Comparison of ENCODE assay signal across 9 cellular contexts in genomic region chr2:98087447-98088065, GRCh38. TPM values are rescaled to one million over a fixed set of nuclear protein-coding genes. Genes with fewer than 3 reads are reported as not detected.
A peak's percentile ranks its signal among the peaks of the same experiment; 100 is the strongest.
DNase-seq lines count a peak whose midpoint lies in the region; ATAC-seq, FAIRE-seq and TF ChIP-seq lines count a peak whose summit lies in the region.
"Had no signal": no experiment of that assay in that cellular context is flagged by ENCODE, and none has a peak within 500 bp of the region (broad histone marks: within the 10 kb centered on the region; RNA-seq: fewer than 3 reads in every experiment).

No MANE protein-coding gene starts in this region.

- POLR2A ChIA-PET in HepG2 (lab: Yijun Ruan, JAX) (no interaction called here), GM12878 (lab: Charles Lee) (interaction anchor here (1.2 kb wide), 1 partner anchor 44 kb away, joined by 3 read pairs; no protein-coding TSS in a partner anchor)

- WGBS in right lobe of liver (ENCODE audit: insufficient coverage, low coverage, low lambda C conversion rate, missing lambda C conversion rate): 53% methylated on average over 9 of the region's 13 CpGs
- 78% methylated on average over 13 of the region's 13 CpGs for WGBS in HepG2 (ENCODE audit: low lambda C conversion rate)
- 70% methylated on average over 13 of the region's 13 CpGs for WGBS in GM12878 (ENCODE audit: insufficient coverage, insufficient replicate concordance, low lambda C conversion rate, missing lambda C conversion rate)
- no CpG with 5 or more reads among the region's 13 CpGs for WGBS in mesendoderm (ENCODE audit: extremely low coverage, insufficient coverage, low lambda C conversion rate)

- TF ChIP-seq EP300 in HepG2 (IDR thresholded peaks at IDR 0.05; ENCODE audit: low read depth in 2 of 2, low read length in 2 of 2): no peak
- TF ChIP-seq EP300 in HepG2 (CRISPR knock-in tag; IDR thresholded peaks at IDR 0.05; ENCODE audit: borderline replicate concordance): no peak
- no peak for TF ChIP-seq EP300 in GM12878 (IDR thresholded peaks at IDR 0.05; ENCODE audit: borderline replicate concordance in 1 of 2, control insufficient read depth in 1 of 2, low read depth in 2 of 2, low read length in 2 of 2)

- TF ChIP-seq RAD21 in HepG2 (CRISPR knock-in tag; IDR thresholded peaks at IDR 0.05) (no peak), GM12878 (IDR thresholded peaks at IDR 0.05; ENCODE audit: insufficient read depth, low read depth, low read length) (no peak)

- in situ Hi-C loops in HepG2 (cut with HindIII; ENCODE audit: extremely low pct_ligation_motif_present, low pct_unique_long_range_greater_than_20kb): no loop called here
- in situ Hi-C loops in GM12878 (cut with MboI): no loop called here

- TF ChIP-seq CTCF in right lobe of liver (IDR thresholded peaks at IDR 0.05) (no peak), HepG2 (CRISPR knock-in tag; IDR thresholded peaks at IDR 0.05) (no peak), GM12878 (IDR thresholded peaks at IDR 0.05 in 2 of 3, conservative IDR thresholded peaks at IDR 0.05 in 1 of 3; ENCODE audit: control insufficient read depth in 2 of 3, extremely low read depth in 1 of 3, insufficient read depth in 1 of 3, low read depth in 3 of 3, low read length in 3 of 3) (no peak), vagina (IDR thresholded peaks at IDR 0.05) (no peak)

- no peaks in the 10 kb centered on the region for H3K79me1 ChIP-seq in mesendoderm (ENCODE audit: low read length)

- no peak overlapping the region for H2BK5ac ChIP-seq in mesendoderm (ENCODE audit: low read length)

- no peak overlapping the region for H3K4me2 ChIP-seq in HepG2 (ENCODE audit: low read depth, low read length)
- peak overlapping the region; percentile 86 for H3K4me2 ChIP-seq in GM12878 (ENCODE audit: control insufficient read depth, insufficient read depth)
- H3K4me2 ChIP-seq in mesendoderm (ENCODE audit: low read length): peak overlapping the region; percentile 88

- H2BK15ac ChIP-seq in mesendoderm (replicated peaks; ENCODE audit: low read depth): no peak overlapping the region

- H3K27me3 ChIP-seq in right lobe of liver (no peaks in the 10 kb centered on the region), HepG2 (ENCODE audit: control insufficient read depth in 1 of 2, insufficient read depth in 2 of 2, low read length in 2 of 2) (no peaks in the 10 kb centered on the region), GM12878 (replicated peaks in 1 of 2; ENCODE audit: control insufficient read depth in 2 of 2, insufficient read depth in 2 of 2, low read length in 1 of 2) (no peaks in the 10 kb centered on the region), mesendoderm (ENCODE audit: insufficient read depth, low read length, poor library complexity) (peaks cover 4% of the 10 kb centered on the region), vagina (no peaks in the 10 kb centered on the region)

- TF ChIP-seq POLR2A in right lobe of liver (IDR thresholded peaks at IDR 0.05) (no peak), HepG2 (IDR thresholded peaks at IDR 0.05; ENCODE audit: insufficient read depth in 1 of 2, low read depth in 2 of 2, low read length in 2 of 2) (no peak), GM12878 (IDR thresholded peaks at IDR 0.05; ENCODE audit: low read depth, low read length) (no peak), vagina (IDR thresholded peaks at IDR 0.05) (no peak)

- H2BK120ac ChIP-seq in mesendoderm (ENCODE audit: low read depth, low read length): no peak overlapping the region

- no peak overlapping the region for H3K9ac ChIP-seq in HepG2 (ENCODE audit: insufficient read depth, low read depth, low read length)
- no peak overlapping the region for H3K9ac ChIP-seq in GM12878 (ENCODE audit: control insufficient read depth, insufficient read depth, low read length)
- H3K9ac ChIP-seq in mesendoderm (ENCODE audit: low read length): peak overlapping the region; percentile 46

- H3K79me2 ChIP-seq in HepG2 (ENCODE audit: insufficient read depth, low read length) (no peaks in the 10 kb centered on the region), GM12878 (ENCODE audit: control insufficient read depth, insufficient read depth, low read length) (no peaks in the 10 kb centered on the region), mesendoderm (ENCODE audit: control insufficient read depth, insufficient read depth, low read length) (no peaks in the 10 kb centered on the region)

- CTCF ChIA-PET in HepG2 (lab: Yijun Ruan, JAX; ENCODE audit: low intra/inter-chr PET ratio, low total read pairs) (no interaction called here), GM12878 (lab: Yijun Ruan, JAX) (interaction anchor here (0.6 to 1.5 kb wide), 5 partner anchors 60 to 390 kb away, joined by 3 to 5 read pairs (median 4); no protein-coding TSS in a partner anchor)

- no peak overlapping the region for H4K8ac ChIP-seq in mesendoderm (ENCODE audit: low read depth, low read length)

- FAIRE-seq in HepG2 (lab: Jason Lieb, UNC) (no peak), GM12878 (lab: Jason Lieb, UNC) (no peak)

- intact Hi-C loops in right lobe of liver (cut with DNase I): no loop called here
- intact Hi-C loops in HepG2 (cut with micrococcal nuclease; ENCODE audit: unreplicated experiment): no loop called here
- intact Hi-C loops in GM12878 (cut with micrococcal nuclease; ENCODE audit: unreplicated experiment): loop anchor here (5.0 to 10.0 kb wide), 2 partner anchors 75 to 123 kb away; no protein-coding TSS in a partner anchor
- intact Hi-C loops in vagina (cut with DNase I): no loop called here

- H4K20me1 ChIP-seq in HepG2 (ENCODE audit: insufficient read depth, low read length): no peaks in the 10 kb centered on the region
- H4K20me1 ChIP-seq in GM12878 (ENCODE audit: control insufficient read depth, insufficient read depth): no peaks in the 10 kb centered on the region

- DNase-seq in right lobe of liver (no peak), HepG2 (ENCODE audit: low spot score) (no peak), GM12878 (ENCODE audit: low read depth, low spot score) (no peak), mesendoderm (no peak), vagina (ENCODE audit: extremely low spot score in 2 of 2) (no peak), AG08395 (ENCODE audit: low spot score) (no peak), COLO668 (lab: John Stamatoyannopoulos, UW; ENCODE audit: unreplicated experiment) (no peak)

- H3K27ac ChIP-seq in right lobe of liver: no peak overlapping the region
- H3K27ac ChIP-seq in HepG2 (ENCODE audit: extremely low read length, insufficient read depth, low read length): no peak overlapping the region
- H3K27ac ChIP-seq in GM12878 (ENCODE audit: control insufficient read depth, insufficient read depth): no peak overlapping the region
- no peak overlapping the region for H3K27ac ChIP-seq in mesendoderm (ENCODE audit: low read depth, low read length)
- H3K27ac ChIP-seq in vagina: no peak overlapping the region

- H4K5ac ChIP-seq in mesendoderm (ENCODE audit: low read length): no peak overlapping the region

- no peak overlapping the region for H3K4ac ChIP-seq in mesendoderm (ENCODE audit: low read depth, low read length)

- no peak overlapping the region for H3K18ac ChIP-seq in mesendoderm (ENCODE audit: low read length)

- BruUV-seq in HepG2 (replicated peaks; lab: Mats Ljungman, UMichigan) (no TSS peak), GM12878 (replicated peaks; lab: Mats Ljungman, UMichigan) (no TSS peak)

- H2AFZ ChIP-seq in HepG2 (ENCODE audit: low read length) (no peak overlapping the region), GM12878 (ENCODE audit: control insufficient read depth, low read depth, low read length) (peak overlapping the region; percentile 72; the same call in 1 of the 2 replicates)

- H3K36me3 ChIP-seq in right lobe of liver (no peaks in the 10 kb centered on the region), HepG2 (replicated peaks in 1 of 2; ENCODE audit: control insufficient read depth in 1 of 2, insufficient read depth in 2 of 2, low read length in 2 of 2) (no peaks in the 10 kb centered on the region), GM12878 (ENCODE audit: control insufficient read depth in 2 of 2, insufficient read depth in 2 of 2, low read length in 1 of 2) (no peaks in the 10 kb centered on the region), mesendoderm (ENCODE audit: control insufficient read depth, insufficient read depth, low read length) (no peaks in the 10 kb centered on the region), vagina (no peaks in the 10 kb centered on the region)

- SMC1A ChIA-PET in GM12878 (lab: Charles Lee; ENCODE audit: uncharacterized antibody, unreplicated experiment): interaction anchor here (0.8 to 3.1 kb wide), 5 partner anchors 34 to 301 kb away, joined by 3 to 14 read pairs (median 3); no protein-coding TSS in a partner anchor

- ATAC-seq in right lobe of liver (no peak), HepG2 (no peak), GM12878 (peak; percentile 30), HG03139 (IDR thresholded peaks at IDR 0.05; ENCODE audit: unreplicated experiment) (no peak)

- RAD21 ChIA-PET in GM12878 (lab: Charles Lee; ENCODE audit: unreplicated experiment): interaction anchor here (1.1 to 1.7 kb wide), 2 partner anchors 72 to 93 kb away, joined by 3 read pairs; no protein-coding TSS in a partner anchor

- H3K23ac ChIP-seq in mesendoderm (ENCODE audit: low read length): no peak overlapping the region

- H3K4me3 ChIP-seq in right lobe of liver (peak overlapping the region in 2 of 3 donors; percentile 38 to 43), HepG2 (replicated peaks in 1 of 3; ENCODE audit: insufficient read depth in 1 of 3, low read depth in 2 of 3, low read length in 3 of 3) (no peak overlapping the region), GM12878 (peak overlapping the region; percentile 82; the same call in 1 of the 2 replicates), mesendoderm (ENCODE audit: low read length) (peak overlapping the region; percentile 43), vagina (peak overlapping the region; percentile 36 to 41)

- H3K56ac ChIP-seq in mesendoderm (ENCODE audit: low read length): peak overlapping the region; percentile 69

- H3K9me3 ChIP-seq in right lobe of liver: no peaks in the 10 kb centered on the region
- H3K9me3 ChIP-seq in HepG2 (ENCODE audit: low read length): no peaks in the 10 kb centered on the region
- H3K9me3 ChIP-seq in GM12878 (replicated peaks; ENCODE audit: control insufficient read depth, insufficient read depth, low read length): no peaks in the 10 kb centered on the region
- no peaks in the 10 kb centered on the region for H3K9me3 ChIP-seq in vagina

- H3K4me1 ChIP-seq in right lobe of liver: peaks cover 0 to 32% (median 6%) of the 10 kb centered on the region in 4 donors
- H3K4me1 ChIP-seq in HepG2 (ENCODE audit: insufficient read depth, low read length): peaks cover 21% of the 10 kb centered on the region
- peaks cover 13% of the 10 kb centered on the region for H3K4me1 ChIP-seq in GM12878 (ENCODE audit: control insufficient read depth, insufficient read depth, low read length)
- peaks cover 4% of the 10 kb centered on the region for H3K4me1 ChIP-seq in mesendoderm (ENCODE audit: control insufficient read depth, low read depth, low read length)
- H3K4me1 ChIP-seq in vagina: peaks cover 17% of the 10 kb centered on the region

- H2AK5ac ChIP-seq in mesendoderm (ENCODE audit: low read length): no peak overlapping the region

RNA-seq across cellular contexts. Expression of gene VWA3B, which starts 0.6 kb away (rescaled TPM):
- under 1 TPM in 4 of 6 experiments, not detected in 2; 0.09 to 0.24 (median 0.13) TPM for total RNA-seq in right lobe of liver
- total RNA-seq in HepG2 (2016; rRNA removed; fragmentation: Illumina TruSeq; extraction: Trizol): not detected in 2 replicates
- total RNA-seq in HepG2 (2016; cell fraction: cytosol; rRNA removed; fragmentation: Illumina TruSeq; extraction: Trizol; ENCODE audit: low read depth): not detected in 2 replicates
- total RNA-seq in HepG2 (2016; cell fraction: insoluble cytoplasmic fraction; rRNA removed; fragmentation: Illumina TruSeq; extraction: Trizol): not detected in 2 replicates
- not detected in 2 replicates for total RNA-seq in HepG2 (2016; cell fraction: membrane; rRNA removed; fragmentation: Illumina TruSeq; extraction: Trizol)
- not detected in 2 replicates for total RNA-seq in HepG2 (2016; cell fraction: nucleus; rRNA removed; fragmentation: Illumina TruSeq; extraction: Trizol)
- not detected in 2 replicates for polyA plus RNA-seq in HepG2 (2011; rRNA removed)
- polyA plus RNA-seq in HepG2 (2011; cell fraction: cytosol; rRNA removed): 0.03 TPM in 1 of 2 replicates, not detected in the other
- not detected in 2 replicates for polyA plus RNA-seq in HepG2 (2011; cell fraction: nucleus; rRNA removed)
- polyA plus RNA-seq in HepG2 (2012): not detected in 2 replicates
- polyA plus RNA-seq in HepG2 (2016; cell fraction: cytosol; fragmentation: Illumina TruSeq; extraction: Trizol; ENCODE audit: low read depth): not detected in 2 replicates
- not detected in 2 replicates for polyA plus RNA-seq in HepG2 (2016; cell fraction: insoluble cytoplasmic fraction; fragmentation: Illumina TruSeq; extraction: Trizol; ENCODE audit: low read depth)
- not detected in 2 replicates for polyA plus RNA-seq in HepG2 (2016; cell fraction: membrane; fragmentation: Illumina TruSeq; extraction: Trizol; ENCODE audit: low read depth)
- not detected in 2 replicates for polyA plus RNA-seq in HepG2 (2016; cell fraction: nucleus; fragmentation: Illumina TruSeq; extraction: Trizol; ENCODE audit: insufficient read depth, low read depth)
- polyA minus RNA-seq in HepG2 (2011; rRNA and poly(A)+ RNA removed; ENCODE audit: low replicate concordance): not detected in 2 replicates
- not detected in 2 replicates for polyA minus RNA-seq in HepG2 (2011; cell fraction: cytosol; rRNA and poly(A)+ RNA removed)
- polyA minus RNA-seq in HepG2 (2011; cell fraction: nucleus; rRNA and poly(A)+ RNA removed): not detected in 2 replicates
- total RNA-seq in GM12878 (2013; cell fraction: nucleolus; rRNA removed): not detected in 2 replicates
- total RNA-seq in GM12878 (2014; rRNA removed): 0.51 and 0.82 TPM in 2 replicates
- 0.13 TPM in 1 of 2 replicates, not detected in the other for total RNA-seq in GM12878 (2014; rRNA removed; fragmentation: Illumina TruSeq; extraction: Trizol)
- not detected in 2 replicates for total RNA-seq in GM12878 (2021)
- polyA plus RNA-seq in GM12878 (2011; ENCODE audit: low read depth): not detected
- polyA plus RNA-seq in GM12878 (2011; rRNA removed): 0.04 TPM in 1 of 2 replicates, not detected in the other
- 0.03 TPM in 1 of 2 replicates, not detected in the other for polyA plus RNA-seq in GM12878 (2011; cell fraction: cytosol; rRNA removed)
- polyA plus RNA-seq in GM12878 (2011; cell fraction: nucleus; rRNA removed): 0.03 TPM in 1 of 2 replicates, not detected in the other
- polyA plus RNA-seq in GM12878 (2012): not detected in 2 replicates
- 0.06 TPM in 1 of 2 replicates, not detected in the other for polyA plus RNA-seq in GM12878 (2014; fragmentation: Illumina TruSeq; extraction: Trizol)
- polyA plus RNA-seq in GM12878 (2014; fragmentation: Nextera tagmentation; extraction: Ambion mirVana): not detected
- polyA plus RNA-seq in GM12878 (2014; rRNA removed): 0.18 and 0.86 TPM in 2 replicates
- under 1 TPM in 1 of 2 experiments, not detected in 1; 0.24 TPM for polyA plus RNA-seq in GM12878 (2016; fragmentation: Nextera tagmentation; extraction: Ambion mirVana)
- polyA minus RNA-seq in GM12878 (2011; rRNA and poly(A)+ RNA removed): not detected in 2 replicates
- polyA minus RNA-seq in GM12878 (2011; cell fraction: cytosol; rRNA and poly(A)+ RNA removed): not detected in 2 replicates
- polyA minus RNA-seq in GM12878 (2011; cell fraction: nucleus; rRNA and poly(A)+ RNA removed): not detected in 2 replicates
- polyA plus RNA-seq in mesendoderm (2013, experiment 1 of 2): 0.67 TPM
- polyA plus RNA-seq in mesendoderm (2013, experiment 2 of 2): 0.56 TPM
- total RNA-seq in vagina: not detected
- total RNA-seq: HT-29 had no signal

Comparison
In these comparisons a context has a peak if more than half of its experiments do, and no peak if none do; other contexts are left out.
1. H3K4me3 ChIP-seq: peak in right lobe of liver (2 of 3), GM12878 (single experiment), mesendoderm (single experiment) and vagina (2 of 2); none in HepG2 (0 of 3).